2 cellular contexts compared by ENCODE assay signal in genomic region chr2:109497447-109497846, GRCh38.
TF ChIP-seq lines count a peak whose summit lies in the region.

No MANE protein-coding gene starts in this region.

TF ChIP-seq in IMR-90, 13 proteins besides CTCF, POLR2A, EP300 and RAD21:
- TF ChIP-seq MAFK (IDR thresholded peaks at IDR 0.05; ENCODE audit: low read depth, low read length) (peak; percentile 25; the same call in 1 of the 2 replicates), SMC3 (IDR thresholded peaks at IDR 0.05; ENCODE audit: low read depth, low read length) (0 out of 2 replicates have a peak, but pooled peaks have one; percentile 1), ELK1 (IDR thresholded peaks at IDR 0.05; ENCODE audit: borderline replicate concordance, low read depth, low read length) (no peak), FOS (IDR thresholded peaks at IDR 0.05; ENCODE audit: low read depth, low read length) (peak; percentile 67), CHD1 (IDR thresholded peaks at IDR 0.05; ENCODE audit: low read depth, low read length) (no peak), CEBPB (IDR thresholded peaks at IDR 0.05; ENCODE audit: low read depth, low read length) (no peak), RCOR1 (IDR thresholded peaks at IDR 0.05; ENCODE audit: insufficient replicate concordance, low read length) (peak; percentile 51), USF2 (IDR thresholded peaks at IDR 0.05; ENCODE audit: low read depth, low read length) (no peak), RFX5 (IDR thresholded peaks at IDR 0.05; ENCODE audit: low read depth, low read length) (no peak)

TF ChIP-seq in neural cell, 6 proteins besides CTCF, POLR2A, EP300 and RAD21:
- TF ChIP-seq REST (IDR thresholded peaks at IDR 0.05; ENCODE audit: borderline replicate concordance) (no peak), SMC3 (conservative IDR thresholded peaks at IDR 0.05; ENCODE audit: poor library complexity) (peak; percentile 19), POLR2AphosphoS5 (IDR thresholded peaks at IDR 0.05) (peak; percentile 74), EZH2 (IDR thresholded peaks at IDR 0.05; ENCODE audit: borderline replicate concordance, insufficient read depth, low read length, poor library complexity, severe bottlenecking) (no peak), MXI1 (conservative IDR thresholded peaks at IDR 0.05; ENCODE audit: poor library complexity, severe bottlenecking) (no peak), TAF1 (IDR thresholded peaks at IDR 0.05; ENCODE audit: low read depth) (no peak)
